22 cellular contexts compared by ENCODE assay signal in the genomic region with DNA sequence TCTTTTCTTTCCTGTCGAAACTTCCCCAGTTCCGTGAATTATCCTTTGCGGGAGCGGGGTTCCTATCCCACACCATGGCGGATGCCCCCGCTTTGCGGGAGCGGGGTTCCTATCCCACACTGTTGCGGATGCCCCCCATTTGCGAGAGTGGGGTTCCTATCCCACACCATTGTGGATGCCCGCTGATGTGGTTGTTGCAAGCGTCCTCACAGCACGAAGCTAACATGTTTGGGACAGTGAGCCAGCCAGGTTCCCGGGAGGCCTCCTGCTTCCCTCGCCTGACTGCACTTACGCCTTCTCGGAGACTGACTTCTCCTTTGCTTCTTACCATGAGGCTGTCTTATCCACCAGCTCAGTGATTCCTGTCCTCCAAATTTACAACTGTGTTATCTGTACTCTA.
DNase-seq lines count a peak whose midpoint lies in the region; ATAC-seq, FAIRE-seq and TF ChIP-seq lines count a peak whose summit lies in the region.
"Had no signal": no experiment of that assay in that cellular context is flagged by ENCODE, and none has a peak within 500 bp of the region (broad histone marks: within the 10 kb centered on the region; RNA-seq: fewer than 3 reads in every experiment).

No MANE protein-coding gene starts in this region.

- no peak overlapping the region for H3K4me3 Mint-ChIP-seq in activated naive CD4-positive, alpha-beta T cell treated with anti-CD3 and anti-CD28 coated beads for 36 hours
- H3K4me3 Mint-ChIP-seq: CD4-positive, CD25-positive, alpha-beta regulatory T cell; CD8-positive, alpha-beta memory T cell; GM23338; HFFc6 had no signal

- H3K79me2 ChIP-seq in H1 (ENCODE audit: control insufficient read depth in 1 of 2, insufficient read depth in 2 of 2, low read length in 2 of 2): no peaks in the 10 kb centered on the region

- TF ChIP-seq CTCF in H1 (IDR thresholded peaks at IDR 0.05; ENCODE audit: control extremely low read depth in 1 of 3, insufficient read depth in 1 of 3, low read depth in 1 of 3, low read length in 3 of 3): no peak

- H4K91ac ChIP-seq in H1 (replicated peaks; ENCODE audit: insufficient read length, low read length) (no peak overlapping the region), neuronal stem cell (ENCODE audit: low read depth, low read length, poor library complexity) (no peak overlapping the region)

- H3K27me3 Mint-ChIP-seq in activated naive CD4-positive, alpha-beta T cell treated with anti-CD3 and anti-CD28 coated beads for 36 hours (ENCODE audit: low read depth): peaks cover 6% of the 10 kb centered on the region
- H3K27me3 Mint-ChIP-seq: CD4-positive, CD25-positive, alpha-beta regulatory T cell had no signal

- no peaks in the 10 kb centered on the region for H3K36me3 ChIP-seq in H1 (ENCODE audit: control insufficient read depth in 2 of 4, insufficient read depth in 4 of 4, low read length in 3 of 4)
- no peaks in the 10 kb centered on the region for H3K36me3 ChIP-seq in neuronal stem cell (replicated peaks in 1 of 2; ENCODE audit: control insufficient read depth in 2 of 2, insufficient read depth in 2 of 2, low read length in 2 of 2)
- H3K36me3 ChIP-seq in skeletal muscle satellite cell (ENCODE audit: insufficient read depth, low read length): no peaks in the 10 kb centered on the region

- H4K8ac ChIP-seq in H1 (ENCODE audit: extremely low read depth, insufficient read depth, low read length) (no peak overlapping the region), neuronal stem cell (ENCODE audit: low read depth, low read length) (no peak overlapping the region)

- H2AFZ ChIP-seq in H1 (ENCODE audit: low read length): no peak overlapping the region
- no peak overlapping the region for H2AFZ ChIP-seq in neuronal stem cell (ENCODE audit: low read length)
- H2AFZ ChIP-seq: GM23338 had no signal

- H3K9me3 Mint-ChIP-seq in activated naive CD4-positive, alpha-beta T cell treated with anti-CD3 and anti-CD28 coated beads for 36 hours: no peaks in the 10 kb centered on the region
- H3K9me3 Mint-ChIP-seq: CD4-positive, CD25-positive, alpha-beta regulatory T cell; CD8-positive, alpha-beta memory T cell had no signal

- H2BK120ac ChIP-seq in H1 (replicated peaks; ENCODE audit: low read depth, low read length): no peak overlapping the region
- H2BK120ac ChIP-seq in neuronal stem cell (ENCODE audit: low read depth, low read length): no peak overlapping the region

- H3K4me3 ChIP-seq in H1 (ENCODE audit: extremely low read depth in 1 of 4, insufficient read depth in 2 of 4, low read depth in 3 of 4, low read length in 4 of 4) (no peak overlapping the region), neuronal stem cell (ENCODE audit: low read length in 2 of 2) (no peak overlapping the region), skeletal muscle satellite cell (ENCODE audit: low read length) (no peak overlapping the region)
- H3K4me3 ChIP-seq: GM12878, GM23338 had no signal

- H3K4me1 Mint-ChIP-seq in activated naive CD4-positive, alpha-beta T cell treated with anti-CD3 and anti-CD28 coated beads for 36 hours (ENCODE audit: low read depth): peaks cover 6% of the 10 kb centered on the region

- H3K9ac ChIP-seq in H1 (replicated peaks in 1 of 4; ENCODE audit: extremely low read depth in 1 of 4, low read depth in 3 of 4, low read length in 3 of 4) (no peak overlapping the region), neuronal stem cell (ENCODE audit: low read depth, low read length, poor library complexity) (no peak overlapping the region), skeletal muscle satellite cell (ENCODE audit: low read depth, low read length) (no peak overlapping the region)

- H2BK12ac ChIP-seq in H1 (ENCODE audit: low read depth, low read length) (0 out of 2 replicates have a peak overlapping the region, but pooled peaks have one; percentile 27), neuronal stem cell (ENCODE audit: low read length) (peak overlapping the region; percentile 33)

- H3K9me3 ChIP-seq in H1 (ENCODE audit: insufficient read depth in 2 of 2, low read depth in 1 of 2, low read length in 1 of 2) (no peaks in the 10 kb centered on the region), neuronal stem cell (replicated peaks in 1 of 2; ENCODE audit: control insufficient read depth in 2 of 2, insufficient read depth in 1 of 2, low read depth in 1 of 2, low read length in 2 of 2) (no peaks in the 10 kb centered on the region), skeletal muscle satellite cell (replicated peaks; ENCODE audit: low read length) (no peaks in the 10 kb centered on the region)

- H3K14ac ChIP-seq in H1 (ENCODE audit: insufficient read length) (no peak overlapping the region), neuronal stem cell (ENCODE audit: low read length) (no peak overlapping the region)

- H3K36me3 Mint-ChIP-seq in activated naive CD4-positive, alpha-beta T cell treated with anti-CD3 and anti-CD28 coated beads for 36 hours (ENCODE audit: low read depth): no peaks in the 10 kb centered on the region
- H3K36me3 Mint-ChIP-seq: CD4-positive, CD25-positive, alpha-beta regulatory T cell; CD8-positive, alpha-beta memory T cell had no signal

- no peak overlapping the region for H2BK5ac ChIP-seq in H1 (ENCODE audit: low read depth, low read length)
- no peak overlapping the region for H2BK5ac ChIP-seq in neuronal stem cell (ENCODE audit: low read length)

- no peak for FAIRE-seq in H1 (lab: Jason Lieb, UNC)
- FAIRE-seq: GM12878 had no signal

- H3K23me2 ChIP-seq in H1 (ENCODE audit: low read depth, low read length): peaks cover 5% of the 10 kb centered on the region; the same call in 1 of the 2 replicates

- WGBS in H1 (ENCODE audit: extremely low coverage in 1 of 2, insufficient coverage in 1 of 2, insufficient read length in 1 of 2, insufficient replicate concordance in 2 of 2, low coverage in 1 of 2, low lambda C conversion rate in 2 of 2, missing lambda C conversion rate in 1 of 2), 2 experiments: 92% methylated on average over 17 of the region's 17 CpGs; no CpG with 5 or more reads in 1 of the 2 experiments
- no CpG with 5 or more reads among the region's 17 CpGs for WGBS in neuronal stem cell (ENCODE audit: extremely low coverage in 2 of 2, insufficient read length in 2 of 2, insufficient replicate concordance in 1 of 2), 2 donors

- TF ChIP-seq EP300 in H1 (IDR thresholded peaks at IDR 0.05; ENCODE audit: borderline replicate concordance in 1 of 2, low read depth in 2 of 2, low read length in 2 of 2): no peak

- TF ChIP-seq RAD21 in H1 (IDR thresholded peaks at IDR 0.05 in 1 of 2, conservative IDR thresholded peaks at IDR 0.05 in 1 of 2; ENCODE audit: low read depth in 2 of 2, low read length in 2 of 2): no peak

- H3K27me3 ChIP-seq in H1 (replicated peaks in 1 of 4; ENCODE audit: control insufficient read depth in 3 of 4, extremely low read depth in 1 of 4, insufficient read depth in 3 of 4, low read length in 3 of 4): no peaks in the 10 kb centered on the region
- H3K27me3 ChIP-seq in neuronal stem cell (ENCODE audit: control insufficient read depth in 3 of 3, insufficient read depth in 3 of 3, low read depth in 1 of 3, low read length in 3 of 3): peaks cover 0 to 4% (median 0%) of the 10 kb centered on the region in 3 experiments
- H3K27me3 ChIP-seq in skeletal muscle satellite cell (ENCODE audit: control insufficient read depth, insufficient read depth, low read length): peaks cover 29% of the 10 kb centered on the region

- H3K23ac ChIP-seq in H1 (ENCODE audit: insufficient read length) (no peak overlapping the region), neuronal stem cell (ENCODE audit: low read depth, low read length, poor library complexity) (no peak overlapping the region)

- no peaks in the 10 kb centered on the region for H4K20me1 ChIP-seq in H1 (replicated peaks in 1 of 2; ENCODE audit: control insufficient read depth in 1 of 2, insufficient read depth in 2 of 2, low read length in 2 of 2)

- no peak overlapping the region for H3K27ac Mint-ChIP-seq in activated naive CD4-positive, alpha-beta T cell treated with anti-CD3 and anti-CD28 coated beads for 36 hours
- H3K27ac Mint-ChIP-seq: GM23338, HFFc6 had no signal

- no peak overlapping the region for H4K5ac ChIP-seq in H1 (ENCODE audit: insufficient read length, low read depth, low read length)

- no peak overlapping the region for H3K4ac ChIP-seq in H1 (replicated peaks; ENCODE audit: insufficient read length, low read depth, low read length)
- no peak overlapping the region for H3K4ac ChIP-seq in neuronal stem cell (ENCODE audit: low read length)

- TF ChIP-seq POLR2A in H1 (IDR thresholded peaks at IDR 0.05; ENCODE audit: control extremely low read depth in 1 of 2, low read depth in 2 of 2, low read length in 2 of 2): no peak

- ATAC-seq in HG03565 (IDR thresholded peaks at IDR 0.05; ENCODE audit: unreplicated experiment) (no peak), GM19351 (IDR thresholded peaks at IDR 0.05; ENCODE audit: unreplicated experiment) (no peak)
- ATAC-seq: GM12878, GM23338, HCT116 had no signal

- CTCF ChIA-PET in activated naive CD4-positive, alpha-beta T cell treated with anti-CD3 and anti-CD28 coated beads for 36 hours (lab: Charles Lee): interaction anchor here (1.0 kb wide), 1 partner anchor 33 kb away, joined by 3 read pairs; no protein-coding TSS in a partner anchor
- CTCF ChIA-PET in H1 (lab: Charles Lee; ENCODE audit: partially characterized antibody): interaction anchor here (1.1 to 1.7 kb wide), 4 partner anchors 10 to 33 kb away, joined by 3 to 5 read pairs (median 4); no protein-coding TSS in a partner anchor

- H3K79me1 ChIP-seq in H1 (ENCODE audit: low read depth, low read length) (no peaks in the 10 kb centered on the region), neuronal stem cell (ENCODE audit: low read depth, low read length) (peaks cover 2% of the 10 kb centered on the region)

- H3K56ac ChIP-seq in H1 (replicated peaks; ENCODE audit: insufficient read length, low read depth, low read length): no peak overlapping the region

- intact Hi-C loops in activated naive CD4-positive, alpha-beta T cell treated with anti-CD3 and anti-CD28 coated beads for 36 hours (cut with micrococcal nuclease): no loop called here

- DNase-seq in activated naive CD4-positive, alpha-beta T cell treated with anti-CD3 and anti-CD28 coated beads, Interleukin-2, amount 50 U/mL, for 16 hours: peak; percentile 0
- DNase-seq in activated naive CD4-positive, alpha-beta T cell treated with anti-CD3 and anti-CD28 coated beads for 36 hours: no peak
- DNase-seq in H1 (ENCODE audit: low read depth in 1 of 2, low spot score in 2 of 2): no peak
- no peak for DNase-seq in neuronal stem cell (ENCODE audit: low spot score)
- no peak for DNase-seq in GM19240 (ENCODE audit: insufficient read length, low spot score)
- DNase-seq: 8988T; C1 segment of cervical spinal cord; CD4-positive, CD25-positive, alpha-beta regulatory T cell; CD8-positive, alpha-beta memory T cell; COR-L47; DMS 273 treated with DMSO at 0.1 percent for 48 hours; DMS53; DND-41; EL; H7; HFFc6 had no signal

- H3K4me1 ChIP-seq in H1 (replicated peaks in 1 of 4; ENCODE audit: control insufficient read depth in 3 of 4, insufficient read depth in 4 of 4, low read length in 3 of 4): peaks cover 0 to 2% (median 0%) of the 10 kb centered on the region in 4 experiments; a peak in 1 of 7 replicates
- H3K4me1 ChIP-seq in neuronal stem cell (ENCODE audit: control insufficient read depth in 2 of 2, insufficient read depth in 1 of 2, low read depth in 1 of 2, low read length in 2 of 2): peaks cover 0 to 8% of the 10 kb centered on the region in 2 donors
- peaks cover 66% of the 10 kb centered on the region for H3K4me1 ChIP-seq in skeletal muscle satellite cell (ENCODE audit: control insufficient read depth, insufficient read depth, low read length)

- no peak overlapping the region for H2BK20ac ChIP-seq in H1 (ENCODE audit: low read length)

- H2BK15ac ChIP-seq in H1 (ENCODE audit: low read length) (no peak overlapping the region), neuronal stem cell (ENCODE audit: low read length) (no peak overlapping the region)

- POLR2A ChIA-PET in H1 (lab: Charles Lee; ENCODE audit: partially characterized antibody): no interaction called here

- H3K18ac ChIP-seq in H1 (ENCODE audit: extremely low read depth, low read length): no peak overlapping the region
- H3K18ac ChIP-seq in neuronal stem cell (ENCODE audit: low read length): no peak overlapping the region

- H3K4me2 ChIP-seq in H1 (ENCODE audit: insufficient read depth in 1 of 2, low read depth in 2 of 2, low read length in 2 of 2) (no peak overlapping the region), neuronal stem cell (ENCODE audit: insufficient read depth, low read length, poor library complexity, severe bottlenecking) (no peak overlapping the region), skeletal muscle satellite cell (ENCODE audit: low read length) (peak overlapping the region; percentile 13)
- H3K4me2 ChIP-seq: GM23338 had no signal

- H2AK5ac ChIP-seq in H1 (ENCODE audit: low read depth, low read length) (no peak overlapping the region), neuronal stem cell (ENCODE audit: low read depth, low read length) (no peak overlapping the region)

- H3K27ac ChIP-seq in H1 (ENCODE audit: low read depth, low read length): no peak overlapping the region
- H3K27ac ChIP-seq in neuronal stem cell (replicated peaks; ENCODE audit: low read length): no peak overlapping the region
